Comparison of ENCODE assay signal across 15 cellular contexts in the genomic region with DNA sequence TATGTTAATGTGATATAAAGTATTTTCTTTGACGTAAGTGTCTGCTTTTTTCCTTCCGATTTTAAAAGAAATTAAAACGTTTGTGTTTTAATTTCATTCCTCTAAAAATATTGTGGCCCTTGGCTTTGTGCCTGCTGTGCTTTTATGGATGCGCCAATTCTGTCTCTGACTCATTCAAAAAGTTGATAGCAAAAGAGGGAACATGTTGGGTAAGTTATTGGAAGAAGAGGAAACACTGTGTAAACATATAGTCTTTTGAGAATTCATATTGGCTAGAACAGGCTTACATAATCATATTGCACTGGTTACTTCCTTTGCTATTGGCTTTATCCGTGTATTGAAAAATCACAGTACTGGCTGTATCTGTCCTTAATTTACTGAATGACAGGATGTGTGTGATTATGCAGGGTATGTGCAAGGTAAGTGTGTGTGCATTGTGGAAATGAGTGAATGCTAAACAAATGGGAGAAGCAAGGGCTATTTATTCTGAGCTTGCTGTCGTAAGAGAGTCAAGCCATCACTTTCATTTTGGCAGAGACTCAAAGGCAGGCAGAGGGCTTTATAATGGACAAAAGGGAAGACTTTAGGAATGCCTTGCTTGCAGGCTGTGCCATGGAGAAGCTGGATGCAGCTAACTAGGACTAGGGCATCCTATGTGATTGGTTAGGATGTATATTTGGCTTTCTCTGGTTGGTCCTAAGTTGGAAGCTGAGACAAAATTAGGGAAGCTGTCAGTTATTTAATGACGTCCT.
DNase-seq lines count a peak whose midpoint lies in the region; ATAC-seq and TF ChIP-seq lines count a peak whose summit lies in the region.
"Had no signal": no experiment of that assay in that cellular context is flagged by ENCODE, and none has a peak within 500 bp of the region (broad histone marks: within the 10 kb centered on the region; RNA-seq: fewer than 3 reads in every experiment).

No MANE protein-coding gene starts in this region.

- H3K4me2 ChIP-seq in SK-N-SH = no peak overlapping the region

- no peaks in the 10 kb centered on the region for H3F3A ChIP-seq in SK-N-SH (replicated peaks; ENCODE audit: insufficient read depth)

- H3K4me3 ChIP-seq in SK-N-SH (ENCODE audit: low read depth in 2 of 2, low read length in 1 of 2) = no peak overlapping the region
- peak overlapping the region; percentile 77 for H3K4me3 ChIP-seq in endocrine pancreas (ENCODE audit: control insufficient read depth, insufficient read depth, low read length)
- H3K4me3 ChIP-seq in muscle layer of colon (ENCODE audit: low read depth in 1 of 2, low read length in 2 of 2) = peak overlapping the region in 1 of 2 donors; percentile 19
- H3K4me3 ChIP-seq in aorta (ENCODE audit: low read length in 2 of 2) = no peak overlapping the region
- no peak overlapping the region for H3K4me3 ChIP-seq in left lung
- H3K4me3 ChIP-seq: Peyer's patch, upper lobe of right lung had no signal

- H3K9me2 ChIP-seq in SK-N-SH = no peaks in the 10 kb centered on the region

- H3K27me3 Mint-ChIP-seq in T-helper 17 cell = peaks cover 42% of the 10 kb centered on the region
- H3K27me3 Mint-ChIP-seq: activated naive CD8-positive, alpha-beta T cell treated with anti-CD3 and anti-CD28 coated beads, Interleukin-2, amount 10 ng/mL, durations not matched to agents 7 days and 5 days; dendritic cell treated with granulocyte-macrophage colony-stimulating factor and Interleukin-4, amounts not matched to agents 40 ng/mL and 50 ng/mL, for 4 days had no signal

- no peak overlapping the region for H3K9ac ChIP-seq in SK-N-SH
- no peak overlapping the region for H3K9ac ChIP-seq in endocrine pancreas (ENCODE audit: control insufficient read depth, insufficient read depth, low read length)
- no peak overlapping the region for H3K9ac ChIP-seq in muscle layer of colon (ENCODE audit: low read length)

- no peaks in the 10 kb centered on the region for H3K4me1 Mint-ChIP-seq in T-helper 17 cell
- H3K4me1 Mint-ChIP-seq: activated naive CD8-positive, alpha-beta T cell treated with anti-CD3 and anti-CD28 coated beads, Interleukin-2, amount 10 ng/mL, durations not matched to agents 7 days and 5 days had no signal

- WGBS in SK-N-SH (ENCODE audit: low lambda C conversion rate) = 46% methylated on average over 7 of the region's 7 CpGs
- WGBS in aorta, 2 donors = 56 to 65% methylated on average over 7 of the region's 7 CpGs

- H3K9me3 ChIP-seq in SK-N-SH = no peaks in the 10 kb centered on the region
- no peaks in the 10 kb centered on the region for H3K9me3 ChIP-seq in endocrine pancreas (ENCODE audit: control insufficient read depth, low read length)
- no peaks in the 10 kb centered on the region for H3K9me3 ChIP-seq in muscle layer of colon (ENCODE audit: low read length)
- peaks cover 2% of the 10 kb centered on the region for H3K9me3 ChIP-seq in aorta (ENCODE audit: control insufficient read depth, low read length)
- H3K9me3 ChIP-seq in left lung = no peaks in the 10 kb centered on the region
- H3K9me3 ChIP-seq in T-helper 17 cell (ENCODE audit: control insufficient read depth, low read length, poor library complexity, severe bottlenecking) = no peaks in the 10 kb centered on the region
- H3K9me3 ChIP-seq: Peyer's patch, upper lobe of right lung had no signal

- TF ChIP-seq RAD21 in SK-N-SH (IDR thresholded peaks at IDR 0.05; ENCODE audit: low read length) = no peak

- no peaks in the 10 kb centered on the region for H3K79me2 ChIP-seq in SK-N-SH (ENCODE audit: insufficient read depth)

- H4K20me1 ChIP-seq in SK-N-SH (ENCODE audit: insufficient read depth) = no peaks in the 10 kb centered on the region

- intact Hi-C loops in aorta (cut with DNase I) (no loop called here), left lung (cut with DNase I) (no loop called here)

- H3K27ac ChIP-seq in SK-N-SH (ENCODE audit: low read depth in 2 of 2, low read length in 1 of 2) (no peak overlapping the region), muscle layer of colon (ENCODE audit: low read depth, low read length) (peak overlapping the region; percentile 36), aorta (ENCODE audit: low read depth in 1 of 2, low read length in 2 of 2) (peak overlapping the region in 1 of 2 donors; percentile 28), left lung (no peak overlapping the region)
- H3K27ac ChIP-seq: upper lobe of right lung had no signal

- no peak for TF ChIP-seq EP300 in SK-N-SH (IDR thresholded peaks at IDR 0.05; ENCODE audit: borderline replicate concordance in 1 of 2, low read depth in 1 of 2, low read length in 1 of 2)

- H2AFZ ChIP-seq in SK-N-SH (ENCODE audit: low read depth) = no peak overlapping the region

- no peak overlapping the region for H3K27ac Mint-ChIP-seq in T-helper 17 cell
- H3K27ac Mint-ChIP-seq: activated naive CD8-positive, alpha-beta T cell treated with anti-CD3 and anti-CD28 coated beads, Interleukin-2, amount 10 ng/mL, durations not matched to agents 7 days and 5 days; dendritic cell treated with granulocyte-macrophage colony-stimulating factor and Interleukin-4, amounts not matched to agents 40 ng/mL and 50 ng/mL, for 4 days had no signal

- no peaks in the 10 kb centered on the region for H3K27me3 ChIP-seq in SK-N-SH (ENCODE audit: insufficient read depth)
- H3K27me3 ChIP-seq in endocrine pancreas (ENCODE audit: control insufficient read depth, insufficient read depth, low read length) = no peaks in the 10 kb centered on the region
- no peaks in the 10 kb centered on the region for H3K27me3 ChIP-seq in muscle layer of colon (ENCODE audit: control insufficient read depth in 1 of 2, insufficient read depth in 2 of 2, low read length in 2 of 2)
- no peaks in the 10 kb centered on the region for H3K27me3 ChIP-seq in aorta (ENCODE audit: control insufficient read depth in 1 of 2, insufficient read depth in 2 of 2, low read length in 1 of 2)
- no peaks in the 10 kb centered on the region for H3K27me3 ChIP-seq in left lung
- H3K27me3 ChIP-seq: Peyer's patch, upper lobe of right lung had no signal

- ATAC-seq in SK-N-SH treated with all-trans-retinoic acid at 6 μM for 48 hours = peak; percentile 61; the same call in 2 of the 3 replicates
- ATAC-seq in aorta (ENCODE audit: low FRiP score) = peak; percentile 74
- ATAC-seq in left lung = no peak
- ATAC-seq in T-helper 17 cell = no peak
- ATAC-seq: upper lobe of right lung had no signal

- CTCF ChIA-PET in SK-N-SH (lab: Yijun Ruan, JAX) = interaction anchor here (0.6 kb wide), 1 partner anchor 277 kb away, joined by 4 read pairs; no protein-coding TSS in a partner anchor

- TF ChIP-seq CTCF in SK-N-SH (IDR thresholded peaks at IDR 0.05) (no peak), left lung (IDR thresholded peaks at IDR 0.05) (no peak)

- POLR2A ChIA-PET in SK-N-SH (lab: Yijun Ruan, JAX) = no interaction called here

- no peaks in the 10 kb centered on the region for H3K36me3 Mint-ChIP-seq in T-helper 17 cell (ENCODE audit: low read depth)
- H3K36me3 Mint-ChIP-seq: activated naive CD8-positive, alpha-beta T cell treated with anti-CD3 and anti-CD28 coated beads, Interleukin-2, amount 10 ng/mL, durations not matched to agents 7 days and 5 days had no signal

- H3K36me3 ChIP-seq in SK-N-SH (replicated peaks in 1 of 2; ENCODE audit: control insufficient read depth in 1 of 2, insufficient read depth in 2 of 2, low read length in 1 of 2) = no peaks in the 10 kb centered on the region
- H3K36me3 ChIP-seq in endocrine pancreas (ENCODE audit: control insufficient read depth, insufficient read depth, low read length) = no peaks in the 10 kb centered on the region
- no peaks in the 10 kb centered on the region for H3K36me3 ChIP-seq in muscle layer of colon (ENCODE audit: insufficient read depth, low read length)
- H3K36me3 ChIP-seq in aorta (ENCODE audit: control insufficient read depth in 1 of 2, insufficient read depth in 2 of 2, low read length in 1 of 2) = no peaks in the 10 kb centered on the region
- H3K36me3 ChIP-seq in left lung = no peaks in the 10 kb centered on the region
- H3K36me3 ChIP-seq: Peyer's patch, upper lobe of right lung had no signal

- no peak for DNase-seq in SK-N-SH
- DNase-seq in aorta = no peak
- DNase-seq in left lung = no peak
- DNase-seq in T-helper 17 cell = no peak
- DNase-seq in iPS-NIHi11 (ENCODE audit: low spot score) = no peak
- DNase-seq: activated naive CD8-positive, alpha-beta T cell treated with anti-CD3 and anti-CD28 coated beads, Interleukin-2, amount 10 ng/mL, durations not matched to agents 7 days and 5 days; KBM-7; NCI-H187; Peyer's patch; upper lobe of right lung had no signal

- no peak overlapping the region for H3K4me3 Mint-ChIP-seq in T-helper 17 cell
- H3K4me3 Mint-ChIP-seq: activated naive CD8-positive, alpha-beta T cell treated with anti-CD3 and anti-CD28 coated beads, Interleukin-2, amount 10 ng/mL, durations not matched to agents 7 days and 5 days; dendritic cell treated with granulocyte-macrophage colony-stimulating factor and Interleukin-4, amounts not matched to agents 40 ng/mL and 50 ng/mL, for 4 days; neural crest cell had no signal

- H3K4me1 ChIP-seq in SK-N-SH (ENCODE audit: control insufficient read depth in 1 of 2, insufficient read depth in 2 of 2, low read depth in 1 of 2, low read length in 1 of 2) = no peaks in the 10 kb centered on the region
- H3K4me1 ChIP-seq in endocrine pancreas (ENCODE audit: control insufficient read depth, insufficient read depth, low read length) = peaks cover 6% of the 10 kb centered on the region
- peaks cover 36% of the 10 kb centered on the region for H3K4me1 ChIP-seq in muscle layer of colon (ENCODE audit: insufficient read depth, low read length)
- H3K4me1 ChIP-seq in aorta (ENCODE audit: control insufficient read depth in 1 of 2, insufficient read depth in 2 of 2, low read length in 2 of 2) = peaks cover 2 to 12% of the 10 kb centered on the region in 2 donors
- H3K4me1 ChIP-seq in left lung = peaks cover 0 to 9% of the 10 kb centered on the region in 2 donors
- H3K4me1 ChIP-seq: Peyer's patch, upper lobe of right lung had no signal

TF ChIP-seq in SK-N-SH treated with all-trans-retinoic acid at 6 μM for 48 hours, 23 proteins besides CTCF, POLR2A, EP300 and RAD21:
- TF ChIP-seq ZFP30 (CRISPR knock-in tag; IDR thresholded peaks at IDR 0.05) (no peak), ISL1 (CRISPR knock-in tag; IDR thresholded peaks at IDR 0.05) (peak; percentile 40; the same call in 1 of the 2 replicates)

TF ChIP-seq in SK-N-SH, 30 proteins besides CTCF, POLR2A, EP300 and RAD21 (continues in another document):
- TF ChIP-seq EZH2phosphoT487 (IDR thresholded peaks at IDR 0.05; ENCODE audit: borderline replicate concordance, low read depth) (no peak), POLR2AphosphoS5 (IDR thresholded peaks at IDR 0.05; ENCODE audit: low read depth, low read length) (no peak), GATA2 (CRISPR knock-in tag; IDR thresholded peaks at IDR 0.05) (no peak)
- TF ChIP-seq, protein P1, sequence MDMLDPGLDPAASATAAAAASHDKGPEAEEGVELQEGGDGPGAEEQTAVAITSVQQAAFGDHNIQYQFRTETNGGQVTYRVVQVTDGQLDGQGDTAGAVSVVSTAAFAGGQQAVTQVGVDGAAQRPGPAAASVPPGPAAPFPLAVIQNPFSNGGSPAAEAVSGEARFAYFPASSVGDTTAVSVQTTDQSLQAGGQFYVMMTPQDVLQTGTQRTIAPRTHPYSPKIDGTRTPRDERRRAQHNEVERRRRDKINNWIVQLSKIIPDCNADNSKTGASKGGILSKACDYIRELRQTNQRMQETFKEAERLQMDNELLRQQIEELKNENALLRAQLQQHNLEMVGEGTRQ (IDR thresholded peaks at IDR 0.05; ENCODE audit: borderline replicate concordance, low read depth, low read length) = no peak

Comparison
In these comparisons a context has a peak if more than half of its experiments do, and no peak if none do; other contexts are left out.
1. ATAC-seq: peak in SK-N-SH treated with all-trans-retinoic acid at 6 μM for 48 hours (single experiment) and aorta (single experiment); none in left lung (single experiment) and T-helper 17 cell (single experiment).